ENCODE assay signal across 25 cellular contexts in the genomic region with DNA sequence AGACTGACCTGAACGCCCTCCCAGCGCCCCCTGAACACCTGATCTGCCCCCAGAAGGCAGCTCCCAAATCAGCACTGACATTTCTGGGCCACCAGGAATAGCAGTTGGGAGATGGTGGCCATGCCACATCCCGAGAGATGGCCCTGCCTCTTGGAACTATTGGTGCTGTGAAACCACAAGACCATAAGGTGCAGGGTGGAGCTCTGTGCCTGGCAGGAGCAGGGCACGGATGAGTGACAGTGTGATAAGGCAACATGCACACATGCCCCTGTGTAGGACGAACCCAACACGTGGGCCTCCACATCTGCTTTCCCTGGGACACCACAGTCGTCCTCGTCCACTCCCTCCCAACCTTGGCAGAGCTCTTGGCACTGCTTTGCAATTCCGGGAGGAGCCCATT. TPM values are rescaled to one million over a fixed set of nuclear protein-coding genes. Genes with fewer than 3 reads are reported as not detected.
A peak's percentile ranks its signal among the peaks of the same experiment; 100 is the strongest.
DNase-seq lines count a peak whose midpoint lies in the region; ATAC-seq, FAIRE-seq and TF ChIP-seq lines count a peak whose summit lies in the region.
"Had no signal": no experiment of that assay in that cellular context is flagged by ENCODE, and none has a peak within 500 bp of the region (broad histone marks: within the 10 kb centered on the region; RNA-seq: fewer than 3 reads in every experiment).

No MANE protein-coding gene starts in this region.

- intact Hi-C loops in natural killer cell (cut with micrococcal nuclease) = no loop called here
- intact Hi-C loops in mucosa of descending colon (cut with DNase I, micrococcal nuclease) = no loop called here
- intact Hi-C loops in CD8-positive, alpha-beta T cell (cut with DNase I, micrococcal nuclease) = loop anchor here (5.0 to 10.0 kb wide), 3 partner anchors 397 to 653 kb away; a partner anchor contains a TSS

- H3K36me3 Mint-ChIP-seq in natural killer cell treated with Interleukin-12 subunit alpha and Interleukin-12 subunit beta and Interleukin-15 and Interleukin-18, amount 100 ng/mL, for 72 hours = no peaks in the 10 kb centered on the region
- H3K36me3 Mint-ChIP-seq in natural killer cell = no peaks in the 10 kb centered on the region
- H3K36me3 Mint-ChIP-seq in CD8-positive, alpha-beta T cell = no peaks in the 10 kb centered on the region
- H3K36me3 Mint-ChIP-seq: CD8-positive, alpha-beta memory T cell had no signal

- FAIRE-seq in small intestine (lab: Jason Lieb, UNC) = no peak
- FAIRE-seq: GM19239 had no signal

- CTCF ChIA-PET in CD8-positive, alpha-beta T cell (lab: Charles Lee) = no interaction called here

- no peaks in the 10 kb centered on the region for H3K27me3 ChIP-seq in NT2/D1 (ENCODE audit: insufficient read depth, insufficient read length)
- H3K27me3 ChIP-seq in small intestine (ENCODE audit: control insufficient read depth in 2 of 2, insufficient read depth in 2 of 2, low read length in 2 of 2) = no peaks in the 10 kb centered on the region
- H3K27me3 ChIP-seq in CD8-positive, alpha-beta T cell (ENCODE audit: insufficient read depth, low read length) = no peaks in the 10 kb centered on the region

- no peak overlapping the region for H3K27ac ChIP-seq in small intestine (ENCODE audit: low read depth in 1 of 2, low read length in 1 of 2)
- H3K27ac ChIP-seq in CD8-positive, alpha-beta T cell (ENCODE audit: low read depth, low read length) = no peak overlapping the region
- H3K27ac ChIP-seq: PC-9 had no signal

- TF ChIP-seq CTCF in natural killer cell (IDR thresholded peaks at IDR 0.05) (no peak), mucosa of descending colon (IDR thresholded peaks at IDR 0.05) (no peak)
- TF ChIP-seq CTCF in CD8-positive, alpha-beta T cell (IDR thresholded peaks at IDR 0.05) = no peak

- H3K27me3 Mint-ChIP-seq in natural killer cell treated with Interleukin-12 subunit alpha and Interleukin-12 subunit beta and Interleukin-15 and Interleukin-18, amount 100 ng/mL, for 72 hours = no peaks in the 10 kb centered on the region
- no peaks in the 10 kb centered on the region for H3K27me3 Mint-ChIP-seq in natural killer cell (ENCODE audit: low read depth in 2 of 2)
- no peaks in the 10 kb centered on the region for H3K27me3 Mint-ChIP-seq in CD8-positive, alpha-beta T cell (ENCODE audit: low read depth)

- peaks cover 5 to 12% of the 10 kb centered on the region in 2 donors for H3K4me1 Mint-ChIP-seq in natural killer cell treated with Interleukin-12 subunit alpha and Interleukin-12 subunit beta and Interleukin-15 and Interleukin-18, amount 100 ng/mL, for 72 hours (ENCODE audit: low read depth in 2 of 2)
- peaks cover 12 to 16% of the 10 kb centered on the region in 2 donors for H3K4me1 Mint-ChIP-seq in natural killer cell
- peaks cover 14% of the 10 kb centered on the region for H3K4me1 Mint-ChIP-seq in CD8-positive, alpha-beta T cell (ENCODE audit: low read depth)

- ATAC-seq in natural killer cell treated with Interleukin-12 subunit alpha and Interleukin-12 subunit beta and Interleukin-15 and Interleukin-18, amount 100 ng/mL, for 72 hours = no peak
- no peak for ATAC-seq in natural killer cell
- peak; percentile 9 for ATAC-seq in mucosa of descending colon
- no peak for ATAC-seq in CD8-positive, alpha-beta T cell
- no peak for ATAC-seq in GM21786 (IDR thresholded peaks at IDR 0.05; ENCODE audit: unreplicated experiment)

- H3K9me3 ChIP-seq in NT2/D1 (ENCODE audit: insufficient read depth, low read length) = no peaks in the 10 kb centered on the region
- H3K9me3 ChIP-seq in mucosa of descending colon = no peaks in the 10 kb centered on the region
- no peaks in the 10 kb centered on the region for H3K9me3 ChIP-seq in small intestine (ENCODE audit: control insufficient read depth, low read depth)
- H3K9me3 ChIP-seq in CD8-positive, alpha-beta T cell (ENCODE audit: low read length) = no peaks in the 10 kb centered on the region

- H3K4me1 ChIP-seq in NT2/D1 (ENCODE audit: insufficient read depth, insufficient read length) (peaks cover 33% of the 10 kb centered on the region), mucosa of descending colon (ENCODE audit: low read depth) (peaks cover 12% of the 10 kb centered on the region), small intestine (ENCODE audit: control insufficient read depth in 2 of 2, insufficient read depth in 1 of 2, low read depth in 1 of 2, low read length in 1 of 2) (no peaks in the 10 kb centered on the region)
- H3K4me1 ChIP-seq in CD8-positive, alpha-beta T cell (ENCODE audit: insufficient read depth, low read length) = peaks cover 5% of the 10 kb centered on the region

- H3K36me3 ChIP-seq in NT2/D1 (ENCODE audit: insufficient read depth, insufficient read length, low read length) = no peaks in the 10 kb centered on the region
- H3K36me3 ChIP-seq in mucosa of descending colon (ENCODE audit: low read depth) = no peaks in the 10 kb centered on the region
- no peaks in the 10 kb centered on the region for H3K36me3 ChIP-seq in small intestine (ENCODE audit: control insufficient read depth in 2 of 2, insufficient read depth in 2 of 2, low read length in 2 of 2)
- no peaks in the 10 kb centered on the region for H3K36me3 ChIP-seq in CD8-positive, alpha-beta T cell (ENCODE audit: insufficient read depth, low read length)

- POLR2A ChIA-PET in CD8-positive, alpha-beta T cell (lab: Charles Lee) = no interaction called here

- H3K4me3 Mint-ChIP-seq in natural killer cell treated with Interleukin-12 subunit alpha and Interleukin-12 subunit beta and Interleukin-15 and Interleukin-18, amount 100 ng/mL, for 72 hours = no peak overlapping the region
- no peak overlapping the region for H3K4me3 Mint-ChIP-seq in natural killer cell
- no peak overlapping the region for H3K4me3 Mint-ChIP-seq in CD8-positive, alpha-beta T cell

- no peaks in the 10 kb centered on the region for H3K9me3 Mint-ChIP-seq in natural killer cell treated with Interleukin-12 subunit alpha and Interleukin-12 subunit beta and Interleukin-15 and Interleukin-18, amount 100 ng/mL, for 72 hours
- H3K9me3 Mint-ChIP-seq in natural killer cell = no peaks in the 10 kb centered on the region
- no peaks in the 10 kb centered on the region for H3K9me3 Mint-ChIP-seq in CD8-positive, alpha-beta T cell
- H3K9me3 Mint-ChIP-seq: CD8-positive, alpha-beta memory T cell had no signal

- H3K4me3 ChIP-seq in NT2/D1 (ENCODE audit: insufficient read length, low read depth) (no peak overlapping the region), mucosa of descending colon (no peak overlapping the region), small intestine (ENCODE audit: low read depth in 1 of 2, low read length in 2 of 2) (no peak overlapping the region)
- H3K4me3 ChIP-seq in CD8-positive, alpha-beta T cell (ENCODE audit: low read depth, low read length) = no peak overlapping the region
- H3K4me3 ChIP-seq: PC-9 had no signal

- no peak overlapping the region for H3K27ac Mint-ChIP-seq in natural killer cell treated with Interleukin-12 subunit alpha and Interleukin-12 subunit beta and Interleukin-15 and Interleukin-18, amount 100 ng/mL, for 72 hours
- H3K27ac Mint-ChIP-seq in natural killer cell = no peak overlapping the region
- H3K27ac Mint-ChIP-seq in CD8-positive, alpha-beta T cell = no peak overlapping the region

- WGBS in small intestine, 3 donors = 23 to 60% (median 46%) methylated on average over 8 to 9 of the region's 9 CpGs

- DNase-seq in natural killer cell treated with Interleukin-12 subunit alpha and Interleukin-12 subunit beta and Interleukin-15 and Interleukin-18, amount 100 ng/mL, for 72 hours (ENCODE audit: low spot score) = peak; percentile 51
- DNase-seq in natural killer cell (no peak), NT2/D1 (ENCODE audit: low read depth, low spot score) (no peak), mucosa of descending colon (no peak), small intestine (peak; percentile 30), mucosa of gallbladder (ENCODE audit: low spot score) (no peak)
- no peak for DNase-seq in CD8-positive, alpha-beta T cell
- DNase-seq: C1 segment of cervical spinal cord; CD8-positive, alpha-beta memory T cell; DMS153; DND-41; IMR-90; KG1; MM.1S; NCI-H1048; NCI-H1417; NCI-H187; NCI-H2081 treated with DMSO at 0.1 percent for 48 hours; NCI-H82; NK-92 treated with Interleukin-12 subunit alpha and Interleukin-12 subunit beta, amount 100 ng/mL, for 24 hours; PC-9; RPMI8226; SHP77 had no signal

- H3K9ac ChIP-seq in NT2/D1 (ENCODE audit: insufficient read length, low read depth) = peak overlapping the region; percentile 2

RNA-seq across cellular contexts. Expression of a gene that starts 26.9 kb away (rescaled TPM):
- total RNA-seq in natural killer cell treated with Interleukin-12 subunit alpha and Interleukin-12 subunit beta and Interleukin-15 and Interleukin-18, amount 100 ng/mL, for 72 hours = 1 to 10 TPM; 2.8 to 7.1 TPM
- total RNA-seq in natural killer cell (1 to 10 TPM in 2 of 3 donors, under 1 TPM in 1; 0.97 to 1.4 (median 1.1) TPM), mucosa of descending colon (100 to 1,000 TPM in 1 of 3 donors, 10 to 100 TPM in 2; 33.9 to 106 (median 83.5) TPM), mucosa of gallbladder (2.7 TPM)
- polyA plus RNA-seq in small intestine = 1 to 10 TPM; 1.1 to 7.2 (median 4.6) TPM
- total RNA-seq in CD8-positive, alpha-beta T cell = under 1 TPM in 1 of 2 experiments, not detected in 1; 0.30 TPM
- polyA plus RNA-seq: CD8-positive, alpha-beta memory T cell had no signal

Comparison
In these comparisons a context has a peak if more than half of its experiments do, and no peak if none do; other contexts are left out.
1. DNase-seq: peak in natural killer cell treated with Interleukin-12 subunit alpha and Interleukin-12 subunit beta and Interleukin-15 and Interleukin-18, amount 100 ng/mL, for 72 hours (single experiment) and small intestine (single experiment); none in natural killer cell (single experiment), NT2/D1 (single experiment), mucosa of descending colon (0 of 3), CD8-positive, alpha-beta T cell (0 of 7) and mucosa of gallbladder (single experiment).
2. intact Hi-C loops: an anchor here in CD8-positive, alpha-beta T cell (5.0 to 10.0 kb wide); none called in natural killer cell and mucosa of descending colon.